Comparison of ENCODE assay signal across 8 cellular contexts in genomic region chr7:5822742-5823503, GRCh38. TPM values are rescaled to one million over a fixed set of nuclear protein-coding genes. Genes with fewer than 3 reads are reported as not detected.
DNase-seq lines count a peak whose midpoint lies in the region; ATAC-seq and TF ChIP-seq lines count a peak whose summit lies in the region.

No MANE protein-coding gene starts in this region.

- H3K27ac Mint-ChIP-seq in endothelial cell (ENCODE audit: unreplicated experiment) (peak overlapping the region; percentile 64), mesothelial cell of epicardium (peak overlapping the region; percentile 69)

- ATAC-seq in GM21390 (IDR thresholded peaks at IDR 0.05; ENCODE audit: unreplicated experiment): peak; percentile 99

- H3K4me3 Mint-ChIP-seq in endothelial cell (ENCODE audit: unreplicated experiment) (peak overlapping the region; percentile 91), mesothelial cell of epicardium (peak overlapping the region; percentile 85)

- peaks cover 4% of the 10 kb centered on the region for H3K36me3 Mint-ChIP-seq in endothelial cell (ENCODE audit: low read depth, unreplicated experiment)
- H3K36me3 Mint-ChIP-seq in mesothelial cell of epicardium: no peaks in the 10 kb centered on the region

- H3K27me3 Mint-ChIP-seq in endothelial cell (ENCODE audit: unreplicated experiment): peaks cover 2% of the 10 kb centered on the region
- H3K27me3 Mint-ChIP-seq in mesothelial cell of epicardium (ENCODE audit: low read depth): no peaks in the 10 kb centered on the region

- H3K4me1 Mint-ChIP-seq in endothelial cell (ENCODE audit: unreplicated experiment): peaks cover 13% of the 10 kb centered on the region
- H3K4me1 Mint-ChIP-seq in mesothelial cell of epicardium: peaks cover 9% of the 10 kb centered on the region

- DNase-seq in D341Med (ENCODE audit: low spot score): peak; percentile 95
- DNase-seq in HUDEP-2 (lab: John Stamatoyannopoulos, UW; ENCODE audit: unreplicated experiment in 76 of 76): peak; percentile 30 to 99 (median 94)
- DNase-seq in NOMO-1 treated with dmso at 0.1 percent for 144 hours (lab: John Stamatoyannopoulos, UW; ENCODE audit: unreplicated experiment): peak; percentile 97
- DNase-seq in activated CD8-positive, alpha-beta memory T cell treated with anti-CD3 and anti-CD28 coated beads, Interleukin-2, amount 50 U/mL, for 24 hours (ENCODE audit: extremely low read depth): peak; percentile 94
- DNase-seq in endothelial cell (ENCODE audit: low spot score): peak; percentile 87
- DNase-seq in mesothelial cell of epicardium (ENCODE audit: low spot score in 2 of 2, unreplicated experiment in 2 of 2): peak; percentile 78 to 84
- peak; percentile 90 to 95 for DNase-seq in stimulated activated CD8-positive, alpha-beta memory T cell treated with anti-CD3 and anti-CD28 coated beads, Interleukin-15, amount 100 ng/mL, for 4 hours (ENCODE audit: low read depth in 2 of 2)

- TF ChIP-seq CTCF in endothelial cell (IDR thresholded peaks at IDR 0.05; ENCODE audit: unreplicated experiment) (no peak), mesothelial cell of epicardium (IDR thresholded peaks at IDR 0.05; ENCODE audit: unreplicated experiment) (no peak)

- no peaks in the 10 kb centered on the region for H3K9me3 Mint-ChIP-seq in endothelial cell (ENCODE audit: unreplicated experiment)
- no peaks in the 10 kb centered on the region for H3K9me3 Mint-ChIP-seq in mesothelial cell of epicardium

RNA-seq across cellular contexts. Expression of gene RNF216, which starts 41.5 kb away (rescaled TPM):
- total RNA-seq in endothelial cell (ENCODE audit: unreplicated experiment): 40.8 TPM
- total RNA-seq in mesothelial cell of epicardium: 41.9 to 43.5 TPM (median 42.5 TPM) in 3 replicates

RNA-seq across cellular contexts. Expression of gene OCM, which starts 57.7 kb away (rescaled TPM):
- total RNA-seq in endothelial cell (ENCODE audit: unreplicated experiment) (not detected), mesothelial cell of epicardium (0.45 to 0.49 TPM in 2 of 3 replicates, not detected in the other)

Comparison
In these comparisons a context has a peak if more than half of its experiments do, and no peak if none do; other contexts are left out.
1. Peak in every context shown above with its lines: DNase-seq and ATAC-seq.